Comparison of ENCODE assay signal across 10 cellular contexts in genomic region chr6:41568585-41569384, GRCh38. TPM values are rescaled to one million over a fixed set of nuclear protein-coding genes. Genes with fewer than 3 reads are reported as not detected.
DNase-seq lines count a peak whose midpoint lies in the region; ATAC-seq and TF ChIP-seq lines count a peak whose summit lies in the region.
"Had no signal": no experiment of that assay in that cellular context is flagged by ENCODE, and none has a peak within 500 bp of the region (broad histone marks: within the 10 kb centered on the region; RNA-seq: fewer than 3 reads in every experiment).

No MANE protein-coding gene starts in this region.

- ATAC-seq in CD8-positive, alpha-beta T cell: no peak
- ATAC-seq in HG02973 (IDR thresholded peaks at IDR 0.05; ENCODE audit: unreplicated experiment): no peak

- H3K36me3 ChIP-seq in cardiac muscle cell: peaks cover 7% of the 10 kb centered on the region
- H3K36me3 ChIP-seq in CD8-positive, alpha-beta T cell (ENCODE audit: insufficient read depth, low read length): no peaks in the 10 kb centered on the region

- peak overlapping the region; percentile 83 to 96 (median 85) for H3K27ac Mint-ChIP-seq in nephron
- no peak overlapping the region for H3K27ac Mint-ChIP-seq in CD8-positive, alpha-beta T cell
- H3K27ac Mint-ChIP-seq: B cell had no signal

- POLR2A ChIA-PET in CD8-positive, alpha-beta T cell (lab: Charles Lee): no interaction called here

- DNase-seq in DMS53 (lab: John Stamatoyannopoulos, UW) (peak; percentile 99), NCI-H510A (lab: John Stamatoyannopoulos, UW) (peak; percentile 97), cardiac muscle cell (ENCODE audit: low read depth in 1 of 2, low spot score in 1 of 2) (peak in 1 of 2 donors; percentile 83), HPDE6-E6E7 (ENCODE audit: extremely low spot score) (no peak), NCI-H226 (no peak)
- no peak for DNase-seq in CD8-positive, alpha-beta T cell
- DNase-seq: T1000 had no signal

- H3K4me3 ChIP-seq in cardiac muscle cell: no peak overlapping the region
- H3K4me3 ChIP-seq in CD8-positive, alpha-beta T cell (ENCODE audit: low read depth, low read length): no peak overlapping the region

- H3K27me3 ChIP-seq in cardiac muscle cell: no peaks in the 10 kb centered on the region
- H3K27me3 ChIP-seq in CD8-positive, alpha-beta T cell (ENCODE audit: insufficient read depth, low read length): no peaks in the 10 kb centered on the region

- H3K4me3 Mint-ChIP-seq in nephron: peak overlapping the region in 2 of 3 experiments; percentile 50 to 60
- H3K4me3 Mint-ChIP-seq in CD8-positive, alpha-beta T cell: no peak overlapping the region
- H3K4me3 Mint-ChIP-seq: B cell had no signal

- H3K9me3 Mint-ChIP-seq in nephron: no peaks in the 10 kb centered on the region
- no peaks in the 10 kb centered on the region for H3K9me3 Mint-ChIP-seq in CD8-positive, alpha-beta T cell

- peaks cover 33% of the 10 kb centered on the region for H3K4me1 ChIP-seq in cardiac muscle cell (ENCODE audit: low read depth)
- no peaks in the 10 kb centered on the region for H3K4me1 ChIP-seq in CD8-positive, alpha-beta T cell (ENCODE audit: insufficient read depth, low read length)

- CTCF ChIA-PET in CD8-positive, alpha-beta T cell (lab: Charles Lee): no interaction called here

- peaks cover 54% of the 10 kb centered on the region for H3K36me3 Mint-ChIP-seq in nephron (ENCODE audit: low read depth)
- peaks cover 15% of the 10 kb centered on the region for H3K36me3 Mint-ChIP-seq in CD8-positive, alpha-beta T cell

- intact Hi-C loops in CD8-positive, alpha-beta T cell (cut with DNase I, micrococcal nuclease): no loop called here

- no peaks in the 10 kb centered on the region for H3K9me3 ChIP-seq in cardiac muscle cell (ENCODE audit: low read depth)
- H3K9me3 ChIP-seq in CD8-positive, alpha-beta T cell (ENCODE audit: low read length): no peaks in the 10 kb centered on the region

- H3K27ac ChIP-seq in cardiac muscle cell: peak overlapping the region; percentile 87
- H3K27ac ChIP-seq in CD8-positive, alpha-beta T cell (ENCODE audit: low read depth, low read length): no peak overlapping the region

- peaks cover 65% of the 10 kb centered on the region for H3K4me1 Mint-ChIP-seq in nephron
- H3K4me1 Mint-ChIP-seq in CD8-positive, alpha-beta T cell (ENCODE audit: low read depth): no peaks in the 10 kb centered on the region

- H3K27me3 Mint-ChIP-seq in nephron (ENCODE audit: low read depth): peaks cover 4% of the 10 kb centered on the region
- no peaks in the 10 kb centered on the region for H3K27me3 Mint-ChIP-seq in CD8-positive, alpha-beta T cell (ENCODE audit: low read depth)
- H3K27me3 Mint-ChIP-seq: B cell had no signal

- TF ChIP-seq CTCF in cardiac muscle cell (IDR thresholded peaks at IDR 0.05; ENCODE audit: low read depth, low read length) (no peak), nephron (IDR thresholded peaks at IDR 0.05; ENCODE audit: unreplicated experiment in 3 of 3) (no peak)
- TF ChIP-seq CTCF in CD8-positive, alpha-beta T cell (IDR thresholded peaks at IDR 0.05): no peak

RNA-seq across cellular contexts. Expression of gene FOXP4, which starts 22.6 kb away (rescaled TPM):
- total RNA-seq in cardiac muscle cell: 24.5 and 29.0 TPM in 2 replicates
- 42.5 and 51.1 TPM in 2 replicates for polyA plus RNA-seq in cardiac muscle cell
- total RNA-seq in CD8-positive, alpha-beta T cell: 10 to 100 TPM in 1 of 2 experiments, 1 to 10 TPM in 1; 9.9 to 11.4 TPM

Comparison
In these comparisons a context has a peak if more than half of its experiments do, and no peak if none do; other contexts are left out.
1. DNase-seq: peak in DMS53 (single experiment) and NCI-H510A (single experiment); none in HPDE6-E6E7 (single experiment), CD8-positive, alpha-beta T cell (0 of 7) and NCI-H226 (single experiment).